13 cellular contexts compared by ENCODE assay signal in genomic region chr6:52990342-52990741, GRCh38. TPM values are rescaled to one million over a fixed set of nuclear protein-coding genes. Genes with fewer than 3 reads are reported as not detected.
A peak's percentile ranks its signal among the peaks of the same experiment; 100 is the strongest.
DNase-seq lines count a peak whose midpoint lies in the region; ATAC-seq and TF ChIP-seq lines count a peak whose summit lies in the region.
"Had no signal": no experiment of that assay in that cellular context is flagged by ENCODE, and none has a peak within 500 bp of the region (broad histone marks: within the 10 kb centered on the region; RNA-seq: fewer than 3 reads in every experiment).

No MANE protein-coding gene starts in this region.

- no peak overlapping the region for H3K4me3 ChIP-seq in gastrocnemius medialis

- ATAC-seq in activated CD4-positive, alpha-beta T cell treated with anti-CD3 and anti-CD28 coated beads for 36 hours = peak; percentile 48
- no peak for ATAC-seq in gastrocnemius medialis

- H3K27me3 Mint-ChIP-seq in activated CD4-positive, alpha-beta T cell treated with anti-CD3 and anti-CD28 coated beads for 36 hours = peaks cover 4% of the 10 kb centered on the region
- H3K27me3 Mint-ChIP-seq in HFFc6 (ENCODE audit: insufficient read depth) (peaks cover 6% of the 10 kb centered on the region), neural crest cell (ENCODE audit: low read depth) (peaks cover 9% of the 10 kb centered on the region)

- H3K27me3 ChIP-seq in gastrocnemius medialis = no peaks in the 10 kb centered on the region

- no peaks in the 10 kb centered on the region for H3K9me3 Mint-ChIP-seq in activated CD4-positive, alpha-beta T cell treated with anti-CD3 and anti-CD28 coated beads for 36 hours (ENCODE audit: low read depth)
- H3K9me3 Mint-ChIP-seq in HFFc6 (peaks cover 2% of the 10 kb centered on the region), neural crest cell (peaks cover under 1% of the 10 kb centered on the region)

- peak overlapping the region; percentile 13 for H3K4me3 Mint-ChIP-seq in activated CD4-positive, alpha-beta T cell treated with anti-CD3 and anti-CD28 coated beads for 36 hours
- H3K4me3 Mint-ChIP-seq in HFFc6 (no peak overlapping the region), neural crest cell (peak overlapping the region; percentile 56)

- CTCF ChIA-PET in activated CD4-positive, alpha-beta T cell treated with anti-CD3 and anti-CD28 coated beads for 36 hours (lab: Charles Lee) = interaction anchor here (0.5 to 2.0 kb wide), 3 partner anchors 9 to 73 kb away, joined by 3 to 5 read pairs (median 5); no protein-coding TSS in a partner anchor

- peak; percentile 53 for DNase-seq in activated CD4-positive, alpha-beta T cell treated with anti-CD3 and anti-CD28 coated beads for 36 hours
- DNase-seq in activated CD4-positive, alpha-beta T cell treated with anti-CD3 and anti-CD28 coated beads for 4 hours = no peak
- DNase-seq in HFFc6 (peak; percentile 28), amniotic epithelial cell (ENCODE audit: low read depth) (peak; percentile 22), neural crest cell (ENCODE audit: low read depth, low spot score) (no peak), DMS153 (lab: John Stamatoyannopoulos, UW) (no peak), gastrocnemius medialis (no peak), SKM-1 (lab: John Stamatoyannopoulos, UW; ENCODE audit: unreplicated experiment) (no peak)
- DNase-seq: DMS79 treated with DMSO at 0.1 percent for 48 hours, Kasumi-1, NCI-H2107, retina, trophoblast cell had no signal

- TF ChIP-seq CTCF in HFFc6 (IDR thresholded peaks at IDR 0.05) (no peak), neural crest cell (conservative IDR thresholded peaks at IDR 0.05) (no peak), gastrocnemius medialis (IDR thresholded peaks at IDR 0.05 in 4 of 5, conservative IDR thresholded peaks at IDR 0.05 in 1 of 5) (no peak)

- peaks cover 6 to 7% of the 10 kb centered on the region in 2 donors for H3K4me1 ChIP-seq in gastrocnemius medialis

- POLR2A ChIA-PET in activated CD4-positive, alpha-beta T cell treated with anti-CD3 and anti-CD28 coated beads for 36 hours (lab: Charles Lee) = interaction anchor here (0.6 to 1.4 kb wide), 3 partner anchors 36 to 596 kb away, joined by 3 to 4 read pairs (median 3); no protein-coding TSS in a partner anchor

- no peaks in the 10 kb centered on the region for H3K36me3 ChIP-seq in gastrocnemius medialis

- TF ChIP-seq POLR2A in gastrocnemius medialis (IDR thresholded peaks at IDR 0.05) = no peak

- intact Hi-C loops in activated CD4-positive, alpha-beta T cell treated with anti-CD3 and anti-CD28 coated beads for 36 hours (cut with DNase I, micrococcal nuclease) = loop anchor here (1.0 to 10.0 kb wide), 7 partner anchors 14 to 828 kb away; partner anchors contain the start of gene GCLC (in 1 of the 2)
- intact Hi-C loops in gastrocnemius medialis (cut with DNase I; ENCODE audit: low total_unique reads) = loop anchor here (10.0 kb wide), 5 partner anchors 364 to 734 kb away; partner anchors contain the start of genes KLHL31 and MCM3

- no peaks in the 10 kb centered on the region for H3K9me3 ChIP-seq in gastrocnemius medialis

- H3K36me3 Mint-ChIP-seq in activated CD4-positive, alpha-beta T cell treated with anti-CD3 and anti-CD28 coated beads for 36 hours (ENCODE audit: low read depth) = peaks cover 38% of the 10 kb centered on the region
- H3K36me3 Mint-ChIP-seq in HFFc6 (ENCODE audit: low read depth) = peaks cover 24% of the 10 kb centered on the region
- peaks cover 34% of the 10 kb centered on the region for H3K36me3 Mint-ChIP-seq in neural crest cell (ENCODE audit: low read depth)

- in situ Hi-C loops in gastrocnemius medialis (cut with MboI; ENCODE audit: low sequenced_read_pairs in 4 of 4) = loop anchor here in 2 of 4 donors (10.0 to 25.0 kb wide), 2 partner anchors 554 to 578 kb away; partner anchors contain the start of genes EFHC1 (in 2 of the 2) and GCLC (in 1 of the 2)

- H3K27ac ChIP-seq in gastrocnemius medialis = no peak overlapping the region

- H3K27ac Mint-ChIP-seq in activated CD4-positive, alpha-beta T cell treated with anti-CD3 and anti-CD28 coated beads for 36 hours = peak overlapping the region; percentile 83
- H3K27ac Mint-ChIP-seq in HFFc6 = peak overlapping the region; percentile 25
- H3K27ac Mint-ChIP-seq in neural crest cell (ENCODE audit: unreplicated experiment) = no peak overlapping the region

- peaks cover 64% of the 10 kb centered on the region for H3K4me1 Mint-ChIP-seq in activated CD4-positive, alpha-beta T cell treated with anti-CD3 and anti-CD28 coated beads for 36 hours
- H3K4me1 Mint-ChIP-seq in HFFc6 (ENCODE audit: low read depth) = peaks cover 44% of the 10 kb centered on the region
- H3K4me1 Mint-ChIP-seq in neural crest cell = peaks cover 33% of the 10 kb centered on the region

RNA-seq across cellular contexts. Expression of gene GSTA4, which starts 4.7 kb away (rescaled TPM):
- total RNA-seq in activated CD4-positive, alpha-beta T cell treated with anti-CD3 and anti-CD28 coated beads for 36 hours = 10 to 100 TPM; 23.5 to 28.9 TPM
- total RNA-seq in HFFc6 (2021; fragmentation: NEBNext Ultra II Directional; extraction: Animal tissue kit (Norgen Biotek cat#: 25700)) = 10 to 100 TPM; 15.5 to 21.2 (median 19.7) TPM
- 69.1 and 70.7 TPM in 2 replicates for total RNA-seq in neural crest cell
- total RNA-seq in gastrocnemius medialis = 10 to 100 TPM in 2 of 4 donors, 1 to 10 TPM in 2; 3.5 to 11.6 (median 10.0) TPM

Comparison
In these comparisons a context has a peak if more than half of its experiments do, and no peak if none do; other contexts are left out.
1. DNase-seq: peak in activated CD4-positive, alpha-beta T cell treated with anti-CD3 and anti-CD28 coated beads for 36 hours (single experiment), HFFc6 (single experiment) and amniotic epithelial cell (single experiment); none in activated CD4-positive, alpha-beta T cell treated with anti-CD3 and anti-CD28 coated beads for 4 hours (0 of 2), neural crest cell (single experiment), DMS153 (single experiment), gastrocnemius medialis (0 of 2) and SKM-1 (single experiment).